ENCODE assay signal across 27 cellular contexts in the genomic region with DNA sequence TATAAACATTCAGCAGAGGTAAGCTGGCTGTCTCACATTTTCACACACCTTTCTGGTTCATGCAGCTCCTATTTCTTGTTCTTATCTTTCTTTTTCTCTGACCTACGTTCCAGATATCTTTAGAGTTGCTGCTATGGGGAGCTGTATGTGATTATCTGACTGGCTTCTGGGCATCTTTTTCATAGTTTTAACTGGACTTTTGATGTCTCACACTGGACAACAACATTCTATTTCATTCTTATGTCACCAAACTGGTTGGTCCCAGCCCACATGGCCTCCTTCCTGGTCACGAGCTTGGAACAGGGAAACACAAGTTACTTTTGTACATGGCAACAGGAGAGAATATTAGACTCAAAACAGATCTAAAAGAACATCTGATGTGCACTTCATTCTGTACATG. TPM values are rescaled to one million over a fixed set of nuclear protein-coding genes. Genes with fewer than 3 reads are reported as not detected.
"Had no signal": no experiment of that assay in that cellular context is flagged by ENCODE, and none has a peak within 500 bp of the region (broad histone marks: within the 10 kb centered on the region; RNA-seq: fewer than 3 reads in every experiment).

No MANE protein-coding gene starts in this region.

- H3K4me1 ChIP-seq: neural progenitor cell, pancreas had no signal

- H3K4me3 Mint-ChIP-seq: dendritic cell treated with granulocyte-macrophage colony-stimulating factor and Interleukin-4, amounts not matched to agents 40 ng/mL and 50 ng/mL, for 4 days; effector memory CD8-positive, alpha-beta T cell; natural killer cell; neural progenitor cell; stimulated activated effector memory CD8-positive, alpha-beta T cell treated with anti-CD3 and anti-CD28 coated beads, Interleukin-12 subunit alpha, Interleukin-12 subunit beta, amount 100 ng/mL, for 72 hours had no signal

- H3K27me3 Mint-ChIP-seq: dendritic cell treated with granulocyte-macrophage colony-stimulating factor and Interleukin-4, amounts not matched to agents 40 ng/mL and 50 ng/mL, for 4 days; effector memory CD8-positive, alpha-beta T cell had no signal

- H3K36me3 Mint-ChIP-seq: stimulated activated effector memory CD8-positive, alpha-beta T cell treated with anti-CD3 and anti-CD28 coated beads, Interleukin-12 subunit alpha, Interleukin-12 subunit beta, amount 100 ng/mL, for 72 hours had no signal

- H3K36me3 ChIP-seq: esophagus squamous epithelium, neural progenitor cell, pancreas, sigmoid colon, tibial artery had no signal

- H3K79me2 ChIP-seq: hepatocyte had no signal

- FAIRE-seq: colon, pancreas had no signal

- H3K4me1 Mint-ChIP-seq: natural killer cell; stimulated activated effector memory CD8-positive, alpha-beta T cell treated with anti-CD3 and anti-CD28 coated beads, Interleukin-12 subunit alpha, Interleukin-12 subunit beta, amount 100 ng/mL, for 72 hours had no signal

- H3K27me3 ChIP-seq: esophagus squamous epithelium, foreskin keratinocyte, hepatocyte, neural progenitor cell, pancreas, sigmoid colon, tibial artery had no signal

- H3K9me3 Mint-ChIP-seq: dendritic cell treated with granulocyte-macrophage colony-stimulating factor and Interleukin-4, amounts not matched to agents 40 ng/mL and 50 ng/mL, for 4 days; stimulated activated effector memory CD8-positive, alpha-beta T cell treated with anti-CD3 and anti-CD28 coated beads, Interleukin-12 subunit alpha, Interleukin-12 subunit beta, amount 100 ng/mL, for 72 hours had no signal

- H3K27ac ChIP-seq: epithelial cell of prostate, esophagus squamous epithelium, foreskin keratinocyte, hepatocyte, neural progenitor cell, pancreas, sigmoid colon, skin epidermis, tibial artery had no signal

- H3K4me3 ChIP-seq: esophagus squamous epithelium, hepatocyte, neural progenitor cell, pancreas, sigmoid colon, skin epidermis, tibial artery had no signal

- H3K4me2 ChIP-seq: hepatocyte, neural progenitor cell had no signal

- H3K9me3 ChIP-seq: esophagus squamous epithelium, pancreas, sigmoid colon, tibial artery had no signal

- ATAC-seq: effector memory CD8-positive, alpha-beta T cell; foreskin keratinocyte; natural killer cell; stimulated activated effector memory CD8-positive, alpha-beta T cell treated with anti-CD3 and anti-CD28 coated beads, Interleukin-12 subunit alpha, Interleukin-12 subunit beta, amount 100 ng/mL, for 72 hours; stimulated activated naive CD8-positive, alpha-beta T cell treated with anti-CD3 and anti-CD28 coated beads, Interleukin-15, Interleukin-2, amounts not matched to agents 100 U/mL and 50 U/mL, for 24 hours had no signal

- H3K9ac ChIP-seq: neural progenitor cell had no signal

- H3K27ac Mint-ChIP-seq: dendritic cell treated with granulocyte-macrophage colony-stimulating factor and Interleukin-4, amounts not matched to agents 40 ng/mL and 50 ng/mL, for 4 days; effector memory CD8-positive, alpha-beta T cell; natural killer cell; neural progenitor cell; stimulated activated effector memory CD8-positive, alpha-beta T cell treated with anti-CD3 and anti-CD28 coated beads, Interleukin-12 subunit alpha, Interleukin-12 subunit beta, amount 100 ng/mL, for 72 hours had no signal

- H2AFZ ChIP-seq: hepatocyte, neural progenitor cell had no signal

- DNase-seq: cerebellar nuclear complex; effector memory CD8-positive, alpha-beta T cell; esophagus squamous epithelium; foreskin keratinocyte; head of caudate nucleus; kidney glomerular epithelial cell; natural killer cell; nucleus accumbens; pancreas; sigmoid colon; stimulated activated CD4-positive, alpha-beta T cell treated with anti-CD3 and anti-CD28 coated beads, Interleukin-2, amount 100 ng/mL, for 48 hours; stimulated activated naive CD8-positive, alpha-beta T cell treated with anti-CD3 and anti-CD28 coated beads, Interleukin-15, Interleukin-2, amounts not matched to agents 100 U/mL and 50 U/mL, for 24 hours; tibial artery had no signal

RNA-seq across cellular contexts. Expression of a gene that starts 7.7 kb away (rescaled TPM):
- total RNA-seq: cardiac septum, foreskin keratinocyte, liver, myocyte, natural killer cell, pulmonary artery endothelial cell, temporal lobe had no signal
- polyA plus RNA-seq: foreskin keratinocyte had no signal

RNA-seq across cellular contexts. Expression of a gene that starts 57.0 kb away (rescaled TPM):
- total RNA-seq: cardiac septum, hepatocyte, liver, mucosa of gallbladder, myocyte, natural killer cell, pancreas, pulmonary artery endothelial cell, sigmoid colon, temporal lobe, ureter had no signal
- polyA plus RNA-seq: hepatocyte, liver, pancreas, sigmoid colon had no signal

RNA-seq across cellular contexts. Expression of a gene that starts 59.2 kb away (rescaled TPM):
- total RNA-seq: cardiac septum, esophagus squamous epithelium, foreskin keratinocyte, hepatocyte, liver, mucosa of gallbladder, myocyte, natural killer cell, pancreas, pulmonary artery endothelial cell, sigmoid colon, temporal lobe, ureter had no signal
- polyA plus RNA-seq: foreskin keratinocyte, hepatocyte, liver, pancreas, sigmoid colon had no signal
